In the genomic region with DNA sequence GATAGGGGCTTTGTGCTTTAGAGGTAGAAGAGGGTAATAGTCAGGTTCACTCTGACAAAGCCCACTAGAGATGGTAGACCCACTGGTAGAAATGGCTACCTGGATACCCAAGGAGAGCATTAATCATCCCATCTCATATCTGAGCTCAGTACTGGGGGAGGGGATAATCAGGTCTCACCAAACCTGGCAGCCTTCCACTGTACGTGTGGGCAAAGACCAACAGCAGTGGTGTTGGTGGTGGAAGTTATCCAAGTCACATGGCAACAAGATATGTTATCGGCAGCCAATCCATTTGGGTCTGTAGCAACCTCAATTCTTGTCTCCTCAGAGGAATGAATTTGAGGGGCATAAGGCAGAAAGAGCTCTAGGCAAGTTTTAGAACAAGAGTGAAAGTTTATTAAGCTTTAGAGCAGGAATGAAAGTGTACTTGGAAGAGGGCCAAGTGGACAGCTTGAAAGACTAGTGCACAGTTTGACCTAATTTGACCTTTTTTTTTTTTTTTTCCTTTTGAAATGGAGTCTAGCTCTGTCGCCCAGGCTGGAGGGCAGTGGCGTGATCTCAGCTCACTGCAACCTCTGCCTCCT, we compare ENCODE assay signal across 9 cellular contexts.
DNase-seq lines count a peak whose midpoint lies in the region; ATAC-seq lines count a peak whose summit lies in the region.
"Had no signal": no experiment of that assay in that cellular context is flagged by ENCODE, and none has a peak within 500 bp of the region (broad histone marks: within the 10 kb centered on the region; RNA-seq: fewer than 3 reads in every experiment).

No MANE protein-coding gene starts in this region.

- H3K4me1 ChIP-seq in mucosa of stomach (ENCODE audit: control insufficient read depth, insufficient read depth, low read length), result peaks cover 34% of the 10 kb centered on the region

- no peaks in the 10 kb centered on the region for H3K36me3 ChIP-seq in mucosa of stomach (ENCODE audit: control insufficient read depth, insufficient read depth, low read length)

- H3K9ac ChIP-seq in mucosa of stomach (ENCODE audit: low read length), result peak overlapping the region; percentile 30
- H3K9ac ChIP-seq: SK-N-SH had no signal

- no peak overlapping the region for H3K4me3 ChIP-seq in mucosa of stomach (ENCODE audit: low read length)

- DNase-seq in DMS153 treated with DMSO at 0.1 percent for 48 hours (lab: John Stamatoyannopoulos, UW; ENCODE audit: unreplicated experiment) (peak; percentile 37), LoVo (ENCODE audit: low spot score) (peak; percentile 74), cerebellar cortex (ENCODE audit: low spot score) (peak; percentile 2), medulla oblongata (ENCODE audit: extremely low spot score) (no peak), ureter (ENCODE audit: low spot score) (no peak)
- DNase-seq: SK-N-SH had no signal

- ATAC-seq in HG03432 (IDR thresholded peaks at IDR 0.05; ENCODE audit: unreplicated experiment) (no peak), GM21825 (IDR thresholded peaks at IDR 0.05; ENCODE audit: unreplicated experiment) (no peak)

- no peaks in the 10 kb centered on the region for H3K9me3 ChIP-seq in mucosa of stomach (ENCODE audit: control insufficient read depth, low read length)
- H3K9me3 ChIP-seq: SK-N-SH had no signal

- H3K27me3 ChIP-seq in mucosa of stomach (ENCODE audit: control insufficient read depth, insufficient read depth, low read length), result no peaks in the 10 kb centered on the region

Comparison
In these comparisons a context has a peak if more than half of its experiments do, and no peak if none do; other contexts are left out.
1. DNase-seq: peak in DMS153 treated with DMSO at 0.1 percent for 48 hours (single experiment), LoVo (single experiment) and cerebellar cortex (single experiment); none in medulla oblongata (single experiment) and ureter (single experiment).